29 cellular contexts compared by ENCODE assay signal in genomic region chr14:81243499-81243898, GRCh38.
"Had no signal": no experiment of that assay in that cellular context is flagged by ENCODE, and none has a peak within 500 bp of the region (broad histone marks: within the 10 kb centered on the region; RNA-seq: fewer than 3 reads in every experiment).

No MANE protein-coding gene starts in this region.

- H3K36me3 ChIP-seq: stomach, suprapubic skin, thoracic aorta, thyroid gland, tibial artery, tibial nerve, transverse colon, upper lobe of left lung, upper lobe of right lung, uterus, vagina had no signal

- H3K27me3 Mint-ChIP-seq: stimulated activated naive CD8-positive, alpha-beta T cell treated with anti-CD3 and anti-CD28 coated beads, Interleukin-15, amount 100 ng/mL, for 72 hours had no signal

- H3K4me3 Mint-ChIP-seq: stimulated activated effector memory CD8-positive, alpha-beta T cell treated with anti-CD3 and anti-CD28 coated beads, Interleukin-12 subunit alpha, Interleukin-12 subunit beta, amount 100 ng/mL, for 72 hours; stimulated activated memory B cell treated with anti-CD40 and anti-IgM and Interleukin-4, amounts not matched to agents 10 μg/mL and 1 μg/mL and 100 μg/mL, for 72 hours; stimulated activated naive B cell treated with anti-CD40 and anti-IgM and Interleukin-4, amounts not matched to agents 10 μg/mL and 1 μg/mL and 100 μg/mL, for 72 hours; stimulated activated naive CD8-positive, alpha-beta T cell treated with anti-CD3 and anti-CD28 coated beads, Interleukin-15, amount 100 ng/mL, for 72 hours; stimulated activated naive CD8-positive, alpha-beta T cell treated with anti-CD3 and anti-CD28 coated beads, Interleukin-15, Interleukin-2, amounts not matched to agents 100 ng/mL and 50 ng/mL, for 24 hours; type B pancreatic cell had no signal

- ATAC-seq: stimulated activated effector memory CD8-positive, alpha-beta T cell treated with anti-CD3 and anti-CD28 coated beads, Interleukin-12 subunit alpha, Interleukin-12 subunit beta, amount 100 ng/mL, for 72 hours; stimulated activated memory B cell treated with anti-CD40 and anti-IgM and Interleukin-4, amounts not matched to agents 10 μg/mL and 1 μg/mL and 100 μg/mL, for 72 hours; stimulated activated naive B cell treated with anti-CD40 and anti-IgM and Interleukin-4, amounts not matched to agents 10 μg/mL and 1 μg/mL and 100 μg/mL, for 72 hours; stimulated activated naive CD8-positive, alpha-beta T cell treated with anti-CD3 and anti-CD28 coated beads, Interleukin-15, amount 100 ng/mL, for 72 hours; stimulated activated naive CD8-positive, alpha-beta T cell treated with anti-CD3 and anti-CD28 coated beads, Interleukin-15, Interleukin-2, amounts not matched to agents 100 U/mL and 50 U/mL, for 24 hours; upper lobe of right lung had no signal

- H3K36me3 Mint-ChIP-seq: stimulated activated effector memory CD8-positive, alpha-beta T cell treated with anti-CD3 and anti-CD28 coated beads, Interleukin-12 subunit alpha, Interleukin-12 subunit beta, amount 100 ng/mL, for 72 hours; type B pancreatic cell had no signal

- FAIRE-seq: urothelium cell line had no signal

- DNase-seq: stimulated activated CD4-positive, alpha-beta T cell treated with anti-CD3 and anti-CD28 coated beads, Interleukin-2, amount 100 ng/mL, for 48 hours; stimulated activated CD4-positive, alpha-beta T cell treated with anti-CD3 and anti-CD28 coated beads, Interleukin-4, amount 100 ng/mL, for 1 hour; stimulated activated CD4-positive, alpha-beta T cell treated with anti-CD3 and anti-CD28 coated beads, Interleukin-4, amount 100 ng/mL, for 24 hours; stimulated activated CD4-positive, alpha-beta T cell treated with anti-CD3 and anti-CD28 coated beads, Interleukin-4, amount 100 ng/mL, for 4 hours; stimulated activated CD8-positive, alpha-beta memory T cell treated with anti-CD3 and anti-CD28 coated beads, Interleukin-4, amount 100 ng/mL, for 48 hours; stimulated activated naive B cell treated with anti-CD40 and anti-IgM and Interleukin-4, amounts not matched to agents 10 μg/mL and 1 μg/mL and 100 μg/mL, for 72 hours; stimulated activated naive CD4-positive, alpha-beta T cell; stimulated activated naive CD4-positive, alpha-beta T cell treated with Interleukin-2 at 50 U/mL for 16 hours; stimulated activated naive CD8-positive, alpha-beta T cell treated with anti-CD3 and anti-CD28 coated beads, Interleukin-15, amount 100 ng/mL, for 72 hours; stimulated activated naive CD8-positive, alpha-beta T cell treated with anti-CD3 and anti-CD28 coated beads, Interleukin-15, Interleukin-2, amounts not matched to agents 100 U/mL and 50 U/mL, for 24 hours; stomach; substantia nigra; testis; thyroid gland; tibial artery; transverse colon; trophoblast cell; upper lobe of left lung; upper lobe of right lung; uterus had no signal

- H3K4me1 ChIP-seq: stomach, testis, tibial artery, tibial nerve, transverse colon, upper lobe of left lung, upper lobe of right lung, uterus, vagina had no signal

- H3K27ac ChIP-seq: stomach, suprapubic skin, testis, thoracic aorta, thyroid gland, tibial artery, tibial nerve, transverse colon, upper lobe of left lung, upper lobe of right lung, uterus, vagina had no signal

- H3K27ac Mint-ChIP-seq: stimulated activated effector memory CD8-positive, alpha-beta T cell treated with anti-CD3 and anti-CD28 coated beads, Interleukin-12 subunit alpha, Interleukin-12 subunit beta, amount 100 ng/mL, for 72 hours; stimulated activated memory B cell treated with anti-CD40 and anti-IgM and Interleukin-4, amounts not matched to agents 10 μg/mL and 1 μg/mL and 100 μg/mL, for 72 hours; stimulated activated naive B cell treated with anti-CD40 and anti-IgM and Interleukin-4, amounts not matched to agents 10 μg/mL and 1 μg/mL and 100 μg/mL, for 72 hours; stimulated activated naive CD8-positive, alpha-beta T cell treated with anti-CD3 and anti-CD28 coated beads, Interleukin-15, amount 100 ng/mL, for 72 hours; stimulated activated naive CD8-positive, alpha-beta T cell treated with anti-CD3 and anti-CD28 coated beads, Interleukin-15, Interleukin-2, amounts not matched to agents 100 ng/mL and 50 ng/mL, for 24 hours; type B pancreatic cell had no signal

- H3K4me3 ChIP-seq: stomach, suprapubic skin, testis, thoracic aorta, thyroid gland, tibial artery, tibial nerve, transverse colon, upper lobe of left lung, upper lobe of right lung, uterus, vagina had no signal

- H3K4me1 Mint-ChIP-seq: stimulated activated effector memory CD8-positive, alpha-beta T cell treated with anti-CD3 and anti-CD28 coated beads, Interleukin-12 subunit alpha, Interleukin-12 subunit beta, amount 100 ng/mL, for 72 hours; stimulated activated memory B cell treated with anti-CD40 and anti-IgM and Interleukin-4, amounts not matched to agents 10 μg/mL and 1 μg/mL and 100 μg/mL, for 72 hours; stimulated activated naive B cell treated with anti-CD40 and anti-IgM and Interleukin-4, amounts not matched to agents 10 μg/mL and 1 μg/mL and 100 μg/mL, for 72 hours; stimulated activated naive CD8-positive, alpha-beta T cell treated with anti-CD3 and anti-CD28 coated beads, Interleukin-15, amount 100 ng/mL, for 72 hours had no signal

- H3K27me3 ChIP-seq: stomach, suprapubic skin, testis, thyroid gland, tibial artery, tibial nerve, transverse colon, upper lobe of left lung, upper lobe of right lung, uterus, vagina had no signal

- H3K9me3 ChIP-seq: suprapubic skin, testis, thoracic aorta, thyroid gland, transverse colon, upper lobe of left lung, upper lobe of right lung, uterus, vagina had no signal
